ENCODE assay signal across 9 cellular contexts in the genomic region with DNA sequence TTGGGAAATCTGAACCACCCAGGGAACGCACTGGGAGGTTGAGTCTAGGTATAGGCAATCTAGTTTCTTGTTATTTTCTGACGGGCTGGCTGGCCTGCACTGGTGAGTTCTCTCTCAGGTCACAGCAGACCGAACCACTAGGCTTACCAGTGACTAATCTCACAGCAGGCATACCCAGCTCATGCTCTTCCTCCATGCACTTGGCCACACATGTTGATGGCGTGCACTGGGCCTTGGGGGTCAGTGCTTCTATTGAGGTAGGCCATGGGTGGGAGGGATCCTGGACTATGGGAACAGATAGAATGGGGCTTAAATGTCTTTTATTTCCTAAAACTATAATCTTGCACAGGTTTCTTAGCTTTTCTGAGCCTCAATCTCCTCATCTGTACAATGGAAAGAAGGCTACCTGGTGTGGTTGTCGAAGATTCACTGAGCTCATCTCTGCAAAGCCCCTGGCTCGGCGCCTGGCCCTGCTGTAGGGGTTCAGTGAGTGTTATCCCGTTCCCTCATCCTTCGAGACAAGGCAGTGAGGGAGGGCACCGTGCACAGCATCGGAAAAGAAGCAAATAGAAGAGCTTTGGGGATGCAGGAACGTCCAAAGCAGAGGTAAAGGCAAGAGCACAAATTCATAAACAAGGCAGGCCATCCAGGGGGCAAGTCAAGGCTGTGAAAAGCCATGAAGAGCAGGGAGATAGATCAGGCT. TPM values are rescaled to one million over a fixed set of nuclear protein-coding genes. Genes with fewer than 3 reads are reported as not detected.
A peak's percentile ranks its signal among the peaks of the same experiment; 100 is the strongest.
DNase-seq lines count a peak whose midpoint lies in the region; ATAC-seq and TF ChIP-seq lines count a peak whose summit lies in the region.
"Had no signal": no experiment of that assay in that cellular context is flagged by ENCODE, and none has a peak within 500 bp of the region (broad histone marks: within the 10 kb centered on the region; RNA-seq: fewer than 3 reads in every experiment).

No MANE protein-coding gene starts in this region.

- H3K27ac ChIP-seq in HCT116 (ENCODE audit: low read depth, low read length): no peak overlapping the region
- H3K27ac ChIP-seq: VCaP had no signal

- BruUV-seq in HCT116 (replicated peaks; lab: Mats Ljungman, UMichigan): no TSS peak

- H3K9me3 ChIP-seq in HCT116 (ENCODE audit: control insufficient read depth in 1 of 2, insufficient read depth in 1 of 2, low read depth in 1 of 2, low read length in 2 of 2): no peaks in the 10 kb centered on the region

- no peaks in the 10 kb centered on the region for H3K79me2 ChIP-seq in HCT116 (ENCODE audit: insufficient read depth, low read length)

- RAD21 ChIA-PET in HCT116 (lab: Charles Lee; ENCODE audit: low non-redundant PET in 1 of 2, low total read pairs in 2 of 2, uncharacterized antibody in 2 of 2, unreplicated experiment in 2 of 2): interaction anchor here in 1 of 2 experiments (0.6 kb wide), 1 partner anchor 34 kb away, joined by 3 read pairs; no protein-coding TSS in a partner anchor

- TF ChIP-seq CTCF in HCT116 (IDR thresholded peaks at IDR 0.05 in 2 of 3, conservative IDR thresholded peaks at IDR 0.05 in 1 of 3; ENCODE audit: borderline replicate concordance in 1 of 3, insufficient read depth in 1 of 3, low read depth in 2 of 3, low read length in 2 of 3): no peak
- TF ChIP-seq CTCF in epithelial cell of proximal tubule (conservative IDR thresholded peaks at IDR 0.05; ENCODE audit: low read depth, low read length): no peak

- no peak for DNase-seq in HCT116 (ENCODE audit: low read depth, low spot score)
- DNase-seq in epithelial cell of proximal tubule (ENCODE audit: low read depth): peak; percentile 12
- DNase-seq in smooth muscle cell of the brain vasculature (ENCODE audit: low read depth, low spot score): peak; percentile 29
- no peak for DNase-seq in activated CD4-positive, CD25-positive, alpha-beta regulatory T cell treated with anti-CD3 and anti-CD28 coated beads, Interleukin-2, amount 50 U/mL, for 72 hours
- DNase-seq in NCI-H2171 treated with DMSO at 0.1 percent for 48 hours (lab: John Stamatoyannopoulos, UW): no peak
- DNase-seq: NCI-H1417 treated with DMSO at 0.1 percent for 48 hours had no signal

- H2AFZ ChIP-seq in HCT116 (ENCODE audit: low read depth, low read length, poor library complexity, severe bottlenecking): no peak overlapping the region

- H3K9me2 ChIP-seq in HCT116 (ENCODE audit: insufficient read depth): no peaks in the 10 kb centered on the region

- intact Hi-C loops in HCT116 (cut with micrococcal nuclease): no loop called here

- CTCF ChIA-PET in HCT116 (lab: Charles Lee): interaction anchor here (1.0 to 1.3 kb wide), 2 partner anchors 21 to 41 kb away, joined by 3 to 4 read pairs; a partner anchor contains a TSS

- H3K4me3 ChIP-seq in HCT116 (replicated peaks in 1 of 2; ENCODE audit: low read depth in 1 of 2, low read length in 2 of 2) (no peak overlapping the region), epithelial cell of proximal tubule (ENCODE audit: low read depth, low read length) (no peak overlapping the region)

- peaks cover 34 to 53% of the 10 kb centered on the region in 2 experiments for H3K4me1 ChIP-seq in HCT116 (ENCODE audit: control insufficient read depth in 1 of 2, insufficient read depth in 2 of 2, low read length in 2 of 2)

- H3K4me2 ChIP-seq in HCT116 (ENCODE audit: low read length): peak overlapping the region; percentile 58

- TF ChIP-seq POLR2A in HCT116 (IDR thresholded peaks at IDR 0.05; ENCODE audit: borderline replicate concordance, extremely low read depth, insufficient read depth, insufficient read length): no peak

- no peak overlapping the region for H3K9ac ChIP-seq in HCT116 (ENCODE audit: low read length)

- H3K27me3 ChIP-seq in HCT116 (ENCODE audit: insufficient read depth, low read length): no peaks in the 10 kb centered on the region

- ATAC-seq in HCT116 (no peak), SK-N-SH treated with all-trans-retinoic acid at 6 μM for 48 hours (peak; percentile 45), GM18498 (IDR thresholded peaks at IDR 0.05; ENCODE audit: unreplicated experiment) (no peak)

- no peaks in the 10 kb centered on the region for H3K36me3 ChIP-seq in HCT116 (ENCODE audit: control insufficient read depth in 1 of 2, insufficient read depth in 2 of 2, low read length in 2 of 2)

- H4K20me1 ChIP-seq in HCT116 (ENCODE audit: insufficient read depth): no peaks in the 10 kb centered on the region

- TF ChIP-seq RAD21 in HCT116 (IDR thresholded peaks at IDR 0.05; ENCODE audit: low read depth): no peak

- POLR2A ChIA-PET in HCT116 (lab: Charles Lee): no interaction called here

TF ChIP-seq in HCT116, 20 proteins besides CTCF, POLR2A, EP300 and RAD21 (continues in another document):
- TF ChIP-seq, protein P1, sequence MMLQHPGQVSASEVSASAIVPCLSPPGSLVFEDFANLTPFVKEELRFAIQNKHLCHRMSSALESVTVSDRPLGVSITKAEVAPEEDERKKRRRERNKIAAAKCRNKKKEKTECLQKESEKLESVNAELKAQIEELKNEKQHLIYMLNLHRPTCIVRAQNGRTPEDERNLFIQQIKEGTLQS (IDR thresholded peaks at IDR 0.05): no peak
- TF ChIP-seq, protein P2, sequence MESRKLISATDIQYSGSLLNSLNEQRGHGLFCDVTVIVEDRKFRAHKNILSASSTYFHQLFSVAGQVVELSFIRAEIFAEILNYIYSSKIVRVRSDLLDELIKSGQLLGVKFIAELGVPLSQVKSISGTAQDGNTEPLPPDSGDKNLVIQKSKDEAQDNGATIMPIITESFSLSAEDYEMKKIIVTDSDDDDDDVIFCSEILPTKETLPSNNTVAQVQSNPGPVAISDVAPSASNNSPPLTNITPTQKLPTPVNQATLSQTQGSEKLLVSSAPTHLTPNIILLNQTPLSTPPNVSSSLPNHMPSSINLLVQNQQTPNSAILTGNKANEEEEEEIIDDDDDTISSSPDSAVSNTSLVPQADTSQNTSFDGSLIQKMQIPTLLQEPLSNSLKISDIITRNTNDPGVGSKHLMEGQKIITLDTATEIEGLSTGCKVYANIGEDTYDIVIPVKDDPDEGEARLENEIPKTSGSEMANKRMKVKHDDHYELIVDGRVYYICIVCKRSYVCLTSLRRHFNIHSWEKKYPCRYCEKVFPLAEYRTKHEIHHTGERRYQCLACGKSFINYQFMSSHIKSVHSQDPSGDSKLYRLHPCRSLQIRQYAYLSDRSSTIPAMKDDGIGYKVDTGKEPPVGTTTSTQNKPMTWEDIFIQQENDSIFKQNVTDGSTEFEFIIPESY (IDR thresholded peaks at IDR 0.05; ENCODE audit: extremely low read depth, insufficient replicate concordance, low read length): no peak
- TF ChIP-seq, protein P3, sequence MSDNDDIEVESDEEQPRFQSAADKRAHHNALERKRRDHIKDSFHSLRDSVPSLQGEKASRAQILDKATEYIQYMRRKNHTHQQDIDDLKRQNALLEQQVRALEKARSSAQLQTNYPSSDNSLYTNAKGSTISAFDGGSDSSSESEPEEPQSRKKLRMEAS (IDR thresholded peaks at IDR 0.05): no peak
- TF ChIP-seq ELF1 (IDR thresholded peaks at IDR 0.05; ENCODE audit: borderline replicate concordance, low read depth): no peak
- no peak for TF ChIP-seq SRF (IDR thresholded peaks at IDR 0.05; ENCODE audit: low read depth)
- TF ChIP-seq EGR1 (IDR thresholded peaks at IDR 0.05; ENCODE audit: low read depth): no peak
- no peak for TF ChIP-seq ZFX (IDR thresholded peaks at IDR 0.05)
- no peak for TF ChIP-seq ZNF274 (IDR thresholded peaks at IDR 0.05; ENCODE audit: low read depth, low read length)
- TF ChIP-seq JUND (IDR thresholded peaks at IDR 0.05): no peak

TF ChIP-seq in SK-N-SH treated with all-trans-retinoic acid at 6 μM for 48 hours, 23 proteins besides CTCF, POLR2A, EP300 and RAD21:
- TF ChIP-seq ZNF8 (CRISPR knock-in tag; IDR thresholded peaks at IDR 0.05): no peak

RNA-seq across cellular contexts. Expression of a gene that starts 41.3 kb away (rescaled TPM):
- total RNA-seq in HCT116 (2021; ENCODE audit: unreplicated experiment): 43.4 TPM
- polyA plus RNA-seq in HCT116 (2012): 16.3 and 19.0 TPM in 2 replicates
- 29.4 and 29.9 TPM in 2 replicates for total RNA-seq in epithelial cell of proximal tubule

Comparison
In these comparisons a context has a peak if more than half of its experiments do, and no peak if none do; other contexts are left out.
1. DNase-seq: peak in epithelial cell of proximal tubule (single experiment) and smooth muscle cell of the brain vasculature (single experiment); none in HCT116 (single experiment), activated CD4-positive, CD25-positive, alpha-beta regulatory T cell treated with anti-CD3 and anti-CD28 coated beads, Interleukin-2, amount 50 U/mL, for 72 hours (single experiment) and NCI-H2171 treated with DMSO at 0.1 percent for 48 hours (single experiment).